ENCODE assay signal across 11 cellular contexts in genomic region chr3:72042397-72043211, GRCh38.
DNase-seq lines count a peak whose midpoint lies in the region; ATAC-seq, FAIRE-seq and TF ChIP-seq lines count a peak whose summit lies in the region.
"Had no signal": no experiment of that assay in that cellular context is flagged by ENCODE, and none has a peak within 500 bp of the region (broad histone marks: within the 10 kb centered on the region; RNA-seq: fewer than 3 reads in every experiment).

No MANE protein-coding gene starts in this region.

- in situ Hi-C loops in astrocyte of the cerebellum (cut with HindIII; ENCODE audit: low sequenced_read_pairs): no loop called here

- no peak for TF ChIP-seq POLR2A in HCT116 (IDR thresholded peaks at IDR 0.05; ENCODE audit: borderline replicate concordance, extremely low read depth, insufficient read depth, insufficient read length)

- H3K4me3 ChIP-seq in HCT116 (replicated peaks in 1 of 2; ENCODE audit: low read depth in 1 of 2, low read length in 2 of 2) (no peak overlapping the region), astrocyte of the cerebellum (ENCODE audit: low read depth, low read length) (no peak overlapping the region)

- POLR2A ChIA-PET in HCT116 (lab: Charles Lee): no interaction called here

- no peak for TF ChIP-seq CTCF in HCT116 (IDR thresholded peaks at IDR 0.05 in 2 of 3, conservative IDR thresholded peaks at IDR 0.05 in 1 of 3; ENCODE audit: borderline replicate concordance in 1 of 3, insufficient read depth in 1 of 3, low read depth in 2 of 3, low read length in 2 of 3)
- TF ChIP-seq CTCF in astrocyte of the cerebellum (IDR thresholded peaks at IDR 0.05; ENCODE audit: low read depth, low read length, missing control alignments): no peak

- ATAC-seq in HCT116: peak; percentile 53; the same call in 1 of the 2 replicates
- ATAC-seq in GM18498 (IDR thresholded peaks at IDR 0.05; ENCODE audit: unreplicated experiment): no peak
- ATAC-seq: activated CD8-positive, alpha-beta T cell treated with anti-CD3 and anti-CD28 coated beads, Interleukin-2, amount 10 ng/mL, durations not matched to agents 7 days and 5 days had no signal

- BruUV-seq in HCT116 (replicated peaks; lab: Mats Ljungman, UMichigan): no TSS peak

- FAIRE-seq in HTR-8/SVneo (lab: Jason Lieb, UNC): no peak

- H3K9me3 ChIP-seq in HCT116 (ENCODE audit: control insufficient read depth in 1 of 2, insufficient read depth in 1 of 2, low read depth in 1 of 2, low read length in 2 of 2): no peaks in the 10 kb centered on the region

- no peak overlapping the region for H2AFZ ChIP-seq in HCT116 (ENCODE audit: low read depth, low read length, poor library complexity, severe bottlenecking)

- RAD21 ChIA-PET in HCT116 (lab: Charles Lee; ENCODE audit: low non-redundant PET in 1 of 2, low total read pairs in 2 of 2, uncharacterized antibody in 2 of 2, unreplicated experiment in 2 of 2): no interaction called here

- intact Hi-C loops in HCT116 (cut with micrococcal nuclease): no loop called here

- H3K4me2 ChIP-seq in HCT116 (ENCODE audit: low read length): no peak overlapping the region

- H3K9ac ChIP-seq in HCT116 (ENCODE audit: low read length): no peak overlapping the region

- CTCF ChIA-PET in HCT116 (lab: Charles Lee): no interaction called here

- H3K36me3 ChIP-seq in HCT116 (ENCODE audit: control insufficient read depth in 1 of 2, insufficient read depth in 2 of 2, low read length in 2 of 2): no peaks in the 10 kb centered on the region

- H3K9me2 ChIP-seq in HCT116 (ENCODE audit: insufficient read depth): no peaks in the 10 kb centered on the region

- DNase-seq in A172 (ENCODE audit: low spot score) (peak; percentile 54), HCT116 (ENCODE audit: low read depth, low spot score) (no peak), astrocyte of the cerebellum (ENCODE audit: low read depth) (peak; percentile 90), iris pigment epithelial cell (ENCODE audit: low read depth) (peak; percentile 61), NCI-H2107 (lab: John Stamatoyannopoulos, UW) (no peak), pons (ENCODE audit: low spot score) (no peak), HTR-8/SVneo (ENCODE audit: insufficient read length, low spot score) (no peak)
- DNase-seq: activated CD8-positive, alpha-beta T cell treated with anti-CD3 and anti-CD28 coated beads, Interleukin-2, amount 10 ng/mL, durations not matched to agents 7 days and 5 days; activated naive CD4-positive, alpha-beta T cell treated with anti-CD3 and anti-CD28 coated beads, Interleukin-2, amount 50 U/mL, for 16 hours; naive B cell had no signal

- no peak overlapping the region for H3K27ac ChIP-seq in HCT116 (ENCODE audit: low read depth, low read length)

- H3K27me3 ChIP-seq in HCT116 (ENCODE audit: insufficient read depth, low read length): peaks cover 4% of the 10 kb centered on the region; the same call in 1 of the 2 replicates

- H4K20me1 ChIP-seq in HCT116 (ENCODE audit: insufficient read depth): no peaks in the 10 kb centered on the region

- no peaks in the 10 kb centered on the region for H3K79me2 ChIP-seq in HCT116 (ENCODE audit: insufficient read depth, low read length)

- TF ChIP-seq RAD21 in HCT116 (IDR thresholded peaks at IDR 0.05; ENCODE audit: low read depth): no peak

- H3K4me1 ChIP-seq in HCT116 (ENCODE audit: control insufficient read depth in 1 of 2, insufficient read depth in 2 of 2, low read length in 2 of 2): no peaks in the 10 kb centered on the region

TF ChIP-seq in HCT116, 20 proteins besides CTCF, POLR2A, EP300 and RAD21:
- TF ChIP-seq EGR1 (IDR thresholded peaks at IDR 0.05; ENCODE audit: low read depth) (no peak), JUND (IDR thresholded peaks at IDR 0.05) (no peak), EZH2 (IDR thresholded peaks at IDR 0.05) (no peak), ZFX (IDR thresholded peaks at IDR 0.05) (no peak), SRF (IDR thresholded peaks at IDR 0.05; ENCODE audit: low read depth) (no peak), FOSL1 (IDR thresholded peaks at IDR 0.05; ENCODE audit: low read depth) (no peak), MAX (IDR thresholded peaks at IDR 0.05) (no peak), ELF1 (IDR thresholded peaks at IDR 0.05; ENCODE audit: borderline replicate concordance, low read depth) (no peak), ZBTB33 (IDR thresholded peaks at IDR 0.05; ENCODE audit: extremely low read depth, insufficient replicate concordance, low read length) (no peak), YY1 (IDR thresholded peaks at IDR 0.05; ENCODE audit: extremely low read depth, insufficient replicate concordance, low read depth, low read length) (no peak), EZH2phosphoT487 (IDR thresholded peaks at IDR 0.05; ENCODE audit: borderline replicate concordance) (no peak), ZNF274 (IDR thresholded peaks at IDR 0.05; ENCODE audit: low read depth, low read length) (no peak), TCF7L2 (IDR thresholded peaks at IDR 0.05; ENCODE audit: borderline replicate concordance, extremely low read depth, insufficient read depth, insufficient read length) (no peak), SP1 (IDR thresholded peaks at IDR 0.05; ENCODE audit: low read depth) (no peak), SIN3A (IDR thresholded peaks at IDR 0.05; ENCODE audit: low read depth) (no peak), POLR2AphosphoS5 (IDR thresholded peaks at IDR 0.05; ENCODE audit: low read depth, low read length) (no peak)
- TF ChIP-seq, protein P1, sequence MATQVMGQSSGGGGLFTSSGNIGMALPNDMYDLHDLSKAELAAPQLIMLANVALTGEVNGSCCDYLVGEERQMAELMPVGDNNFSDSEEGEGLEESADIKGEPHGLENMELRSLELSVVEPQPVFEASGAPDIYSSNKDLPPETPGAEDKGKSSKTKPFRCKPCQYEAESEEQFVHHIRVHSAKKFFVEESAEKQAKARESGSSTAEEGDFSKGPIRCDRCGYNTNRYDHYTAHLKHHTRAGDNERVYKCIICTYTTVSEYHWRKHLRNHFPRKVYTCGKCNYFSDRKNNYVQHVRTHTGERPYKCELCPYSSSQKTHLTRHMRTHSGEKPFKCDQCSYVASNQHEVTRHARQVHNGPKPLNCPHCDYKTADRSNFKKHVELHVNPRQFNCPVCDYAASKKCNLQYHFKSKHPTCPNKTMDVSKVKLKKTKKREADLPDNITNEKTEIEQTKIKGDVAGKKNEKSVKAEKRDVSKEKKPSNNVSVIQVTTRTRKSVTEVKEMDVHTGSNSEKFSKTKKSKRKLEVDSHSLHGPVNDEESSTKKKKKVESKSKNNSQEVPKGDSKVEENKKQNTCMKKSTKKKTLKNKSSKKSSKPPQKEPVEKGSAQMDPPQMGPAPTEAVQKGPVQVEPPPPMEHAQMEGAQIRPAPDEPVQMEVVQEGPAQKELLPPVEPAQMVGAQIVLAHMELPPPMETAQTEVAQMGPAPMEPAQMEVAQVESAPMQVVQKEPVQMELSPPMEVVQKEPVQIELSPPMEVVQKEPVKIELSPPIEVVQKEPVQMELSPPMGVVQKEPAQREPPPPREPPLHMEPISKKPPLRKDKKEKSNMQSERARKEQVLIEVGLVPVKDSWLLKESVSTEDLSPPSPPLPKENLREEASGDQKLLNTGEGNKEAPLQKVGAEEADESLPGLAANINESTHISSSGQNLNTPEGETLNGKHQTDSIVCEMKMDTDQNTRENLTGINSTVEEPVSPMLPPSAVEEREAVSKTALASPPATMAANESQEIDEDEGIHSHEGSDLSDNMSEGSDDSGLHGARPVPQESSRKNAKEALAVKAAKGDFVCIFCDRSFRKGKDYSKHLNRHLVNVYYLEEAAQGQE (IDR thresholded peaks at IDR 0.05; ENCODE audit: low read depth): no peak

Comparison
In these comparisons a context has a peak if more than half of its experiments do, and no peak if none do; other contexts are left out.
1. DNase-seq: peak in A172 (single experiment), astrocyte of the cerebellum (single experiment) and iris pigment epithelial cell (single experiment); none in HCT116 (single experiment), NCI-H2107 (single experiment), pons (single experiment) and HTR-8/SVneo (single experiment).